Comparison of ENCODE assay signal across 1 cellular context in the genomic region with DNA sequence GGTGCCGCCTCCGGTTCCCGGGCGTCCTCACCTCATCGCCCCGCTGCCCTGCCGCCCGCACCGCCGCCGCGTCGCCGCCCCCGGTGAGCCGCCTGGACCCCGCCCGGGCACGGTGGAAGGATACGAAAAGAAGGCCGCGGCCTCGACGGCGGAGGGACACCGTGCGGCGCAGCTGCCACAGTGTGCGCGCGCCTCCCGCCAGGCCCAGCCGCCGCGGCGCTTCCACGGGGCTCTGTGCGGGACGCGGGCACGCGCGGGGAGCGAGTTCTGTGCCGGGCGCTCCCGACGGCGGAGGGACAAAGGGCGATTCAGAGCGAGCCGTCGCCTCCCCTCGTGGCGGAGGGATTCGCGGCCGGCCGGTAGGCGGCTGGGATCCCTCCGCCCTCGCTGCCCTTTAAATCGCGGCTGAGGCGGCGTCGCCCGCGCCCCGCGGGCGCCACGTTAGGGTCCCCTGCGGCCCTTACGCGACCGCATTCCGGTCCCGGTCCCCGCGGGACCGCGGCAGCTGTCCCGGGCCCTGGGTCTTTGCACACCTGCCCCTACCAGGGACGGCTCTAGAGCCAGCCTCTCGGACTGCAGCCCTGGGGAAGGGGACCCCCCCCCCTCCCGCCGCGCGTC.
A peak's percentile ranks its signal among the peaks of the same experiment; 100 is the strongest.
TF ChIP-seq lines count a peak whose summit lies in the region.

No MANE protein-coding gene starts in this region.

TF ChIP-seq in Ishikawa, 13 proteins besides CTCF, POLR2A, EP300 and RAD21 (continued from another document):
- TF ChIP-seq CREB1 (IDR thresholded peaks at IDR 0.05; ENCODE audit: low read depth) (0 out of 2 replicates have a peak, but pooled peaks have one; percentile 37), CEBPB (IDR thresholded peaks at IDR 0.05) (no peak)
